8 cellular contexts compared by ENCODE assay signal in the genomic region with DNA sequence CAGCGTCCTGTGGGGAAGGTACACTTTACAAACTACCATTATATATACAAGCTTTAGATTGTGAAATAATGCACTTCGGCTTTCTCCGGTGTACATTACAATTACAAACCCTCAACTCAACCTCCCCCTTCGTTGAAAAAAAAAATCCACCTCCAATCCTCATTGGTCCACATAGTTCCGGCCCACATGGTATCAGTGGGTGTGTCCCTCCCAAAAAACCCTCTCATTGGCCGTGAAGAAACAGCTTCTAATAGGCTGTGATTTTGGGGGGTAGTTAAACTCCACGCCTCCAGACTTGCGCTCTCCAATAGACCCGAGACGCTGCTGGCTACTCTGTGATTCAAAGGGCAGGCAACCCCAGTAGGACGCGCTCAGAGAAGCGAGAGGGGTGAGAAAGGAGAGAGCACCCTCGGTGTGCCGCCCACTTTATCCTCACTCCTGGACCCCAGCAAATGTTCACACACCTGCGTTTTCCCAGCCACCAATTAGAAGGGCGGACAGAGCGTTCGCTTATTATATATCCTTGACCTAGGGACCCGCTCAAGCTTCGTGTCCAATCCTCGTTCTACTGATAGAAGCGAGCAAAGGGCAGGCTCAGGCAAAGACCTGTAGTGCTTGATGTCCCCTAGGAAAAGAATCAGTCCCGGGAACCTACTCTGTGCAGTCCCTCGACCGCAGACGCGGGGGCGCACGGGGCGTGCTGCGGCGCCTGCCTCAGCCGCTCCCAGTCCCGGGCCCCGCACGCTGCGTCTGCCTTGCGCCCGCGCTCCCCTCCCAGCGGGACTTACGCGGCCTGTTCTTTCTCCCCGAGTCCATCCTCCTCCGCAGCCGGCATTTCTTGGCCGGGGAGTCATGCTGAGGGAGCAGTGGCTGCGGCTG. TPM values are rescaled to one million over a fixed set of nuclear protein-coding genes. Genes with fewer than 3 reads are reported as not detected.
DNase-seq lines count a peak whose midpoint lies in the region; ATAC-seq and TF ChIP-seq lines count a peak whose summit lies in the region.

No MANE protein-coding gene starts in this region.

- TF ChIP-seq POLR2A in right lobe of liver (IDR thresholded peaks at IDR 0.05): peak; percentile 98

- H3K9me3 ChIP-seq in right lobe of liver: no peaks in the 10 kb centered on the region

- ATAC-seq in GM19328 (IDR thresholded peaks at IDR 0.05; ENCODE audit: unreplicated experiment): peak; percentile 88
- peak; percentile 91 for ATAC-seq in HG03460 (IDR thresholded peaks at IDR 0.05; ENCODE audit: unreplicated experiment)
- peak; percentile 80 to 90 (median 85) for ATAC-seq in right lobe of liver

- peak overlapping the region; percentile 85 to 89 (median 86) for H3K4me3 ChIP-seq in right lobe of liver

- no peaks in the 10 kb centered on the region for H3K27me3 ChIP-seq in right lobe of liver

- TF ChIP-seq CTCF in C4-2B (conservative IDR thresholded peaks at IDR 0.05) (no peak), right lobe of liver (IDR thresholded peaks at IDR 0.05) (peak in 1 of 4 donors; percentile 5)

- WGBS in right lobe of liver (ENCODE audit: insufficient coverage, low coverage, low lambda C conversion rate, missing lambda C conversion rate): 0% methylated on average over 30 of the region's 49 CpGs

- intact Hi-C loops in right lobe of liver (cut with DNase I): no loop called here

- H3K36me3 ChIP-seq in right lobe of liver: no peaks in the 10 kb centered on the region

- DNase-seq in NCI-H524 treated with DMSO at 0.1 percent for 48 hours (lab: John Stamatoyannopoulos, UW) (peak; percentile 50), ecto neural progenitor cell (ENCODE audit: low spot score) (peak; percentile 88), right lobe of liver (peak; percentile 82 to 95 (median 92))
- DNase-seq in activated CD4-positive, alpha-beta T cell treated with anti-CD3 and anti-CD28 coated beads, Interleukin-2, amount 50 U/mL, for 1 hour: peak; percentile 49
- DNase-seq in stimulated activated CD4-positive, alpha-beta T cell treated with anti-CD3 and anti-CD28 coated beads, Interleukin-4, amount 100 ng/mL, for 4 hours: peak; percentile 34 to 69

- peak overlapping the region; percentile 94 for H3K27ac ChIP-seq in C4-2B
- peak overlapping the region; percentile 82 to 97 (median 95) for H3K27ac ChIP-seq in right lobe of liver

- peaks cover 0 to 29% (median 8%) of the 10 kb centered on the region in 4 donors for H3K4me1 ChIP-seq in right lobe of liver

RNA-seq across cellular contexts. Expression of a gene that starts 1.0 kb away (rescaled TPM):
- total RNA-seq in right lobe of liver: 10 to 100 TPM; 13.3 to 71.0 (median 48.6) TPM

RNA-seq across cellular contexts. Expression of a gene that starts 57.3 kb away (rescaled TPM):
- total RNA-seq in right lobe of liver: 1 to 10 TPM in 5 of 6 experiments, under 1 TPM in 1; 0.97 to 3.4 (median 1.7) TPM

Comparison
In these comparisons a context has a peak if more than half of its experiments do, and no peak if none do; other contexts are left out.
1. Peak in every context shown above with its lines: DNase-seq, ATAC-seq, H3K4me3 ChIP-seq and H3K27ac ChIP-seq.